Comparison of ENCODE assay signal across 13 cellular contexts in the genomic region with DNA sequence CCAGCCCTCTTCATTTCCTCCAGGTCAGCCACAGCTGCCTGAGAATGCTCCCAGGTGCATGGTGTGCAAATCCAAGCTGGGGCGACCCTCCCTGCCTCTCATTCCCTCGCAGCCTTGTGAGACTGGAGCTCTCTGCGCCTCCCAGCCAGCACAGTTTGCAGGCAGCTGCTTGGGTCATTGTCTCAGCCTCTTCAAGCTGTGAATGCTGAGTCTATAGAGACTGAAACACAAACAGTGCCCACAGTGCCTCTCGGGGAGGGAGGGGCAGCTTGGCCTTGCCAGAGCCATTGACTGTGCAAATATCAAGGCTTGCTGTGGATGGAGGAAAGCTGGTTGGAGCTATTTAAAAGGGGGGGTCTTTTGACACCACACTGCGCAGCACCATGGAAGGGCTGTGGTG. TPM values are rescaled to one million over a fixed set of nuclear protein-coding genes. Genes with fewer than 3 reads are reported as not detected.
DNase-seq lines count a peak whose midpoint lies in the region; ATAC-seq, FAIRE-seq and TF ChIP-seq lines count a peak whose summit lies in the region.
"Had no signal": no experiment of that assay in that cellular context is flagged by ENCODE, and none has a peak within 500 bp of the region (broad histone marks: within the 10 kb centered on the region; RNA-seq: fewer than 3 reads in every experiment).

No MANE protein-coding gene starts in this region.

- DNase-seq in NCI-H510A treated with DMSO at 0.1 percent for 48 hours (lab: John Stamatoyannopoulos, UW) (peak; percentile 89), pancreas (peak; percentile 68 to 87 (median 80)), NCI-H524 treated with DMSO at 0.1 percent for 48 hours (lab: John Stamatoyannopoulos, UW) (no peak), KBM-7 (no peak)
- DNase-seq in activated CD4-positive, alpha-beta T cell treated with anti-CD3 and anti-CD28 coated beads for 48 hours, result no peak
- no peak for DNase-seq in activated CD4-positive, alpha-beta T cell treated with anti-CD3 and anti-CD28 coated beads, Interleukin-2, amount 50 U/mL, for 1 hour
- DNase-seq: activated T-cell treated with anti-CD3 and anti-CD28 coated beads, Interleukin-2, amount 50 U/mL, for 4 hours; CD8-positive, alpha-beta memory T cell; erythroblast; naive thymus-derived CD4-positive, alpha-beta T cell had no signal

- TF ChIP-seq POLR2A in gastroesophageal sphincter (IDR thresholded peaks at IDR 0.05), result no peak

- H3K36me3 ChIP-seq in HEK293 (ENCODE audit: control insufficient read depth in 2 of 2, insufficient read depth in 1 of 2, low read length in 2 of 2) (no peaks in the 10 kb centered on the region), gastroesophageal sphincter (no peaks in the 10 kb centered on the region), pancreas (no peaks in the 10 kb centered on the region)

- no peak for TF ChIP-seq EP300 in gastroesophageal sphincter (IDR thresholded peaks at IDR 0.05)

- peaks cover 9% of the 10 kb centered on the region; the same call in 1 of the 2 replicates for H3K4me1 ChIP-seq in HEK293 (ENCODE audit: control insufficient read depth, insufficient read depth, low read length)
- H3K4me1 ChIP-seq in gastroesophageal sphincter, result peaks cover 28 to 100% (median 62%) of the 10 kb centered on the region in 3 donors
- peaks cover 49 to 72% (median 63%) of the 10 kb centered on the region in 3 donors for H3K4me1 ChIP-seq in pancreas

- H3K27me3 ChIP-seq in gastroesophageal sphincter (no peaks in the 10 kb centered on the region), pancreas (no peaks in the 10 kb centered on the region)

- CTCF ChIA-PET in HEK293 (lab: Yijun Ruan, JAX), result interaction anchor here (0.7 to 14.9 kb wide), 7 partner anchors 11 to 236 kb away, joined by 3 to 175 read pairs (median 4); a partner anchor contains a TSS

- no peaks in the 10 kb centered on the region for H3K9me3 ChIP-seq in HEK293 (ENCODE audit: control insufficient read depth, insufficient read depth, low read depth, low read length)
- no peaks in the 10 kb centered on the region for H3K9me3 ChIP-seq in gastroesophageal sphincter
- no peaks in the 10 kb centered on the region for H3K9me3 ChIP-seq in pancreas

- H3K27ac ChIP-seq in HEK293 (ENCODE audit: extremely low read depth, low read depth, low read length), result no peak overlapping the region
- peak overlapping the region; percentile 74 to 91 (median 83) for H3K27ac ChIP-seq in gastroesophageal sphincter
- peak overlapping the region; percentile 14 to 46 (median 26) for H3K27ac ChIP-seq in pancreas

- intact Hi-C loops in pancreas (cut with DNase I), result no loop called here

- POLR2A ChIA-PET in HEK293 (lab: Yijun Ruan, JAX), result interaction anchor here (2.4 kb wide), 1 partner anchor 11 kb away, joined by 10 read pairs; a partner anchor contains a TSS

- TF ChIP-seq CTCF in HEK293 (tag by site-specific recombination; IDR thresholded peaks at IDR 0.05) (no peak), gastroesophageal sphincter (IDR thresholded peaks at IDR 0.05) (no peak), pancreas (IDR thresholded peaks at IDR 0.05) (no peak)

- no peak for FAIRE-seq in pancreas (lab: Jason Lieb, UNC)
- FAIRE-seq: RCC 7860 had no signal

- WGBS in gastroesophageal sphincter (ENCODE audit: low coverage in 1 of 2), 2 donors, result 33% methylated on average over 2 of the region's 5 CpGs; no CpG with 5 or more reads in 1 of the 2 donors
- 36 to 38% methylated on average over 5 of the region's 5 CpGs for WGBS in pancreas, 2 donors

- in situ Hi-C loops in KBM-7 (cut with MboI; ENCODE audit: low pct_unique_long_range_greater_than_20kb, low sequenced_read_pairs), result loop anchor here (25.0 kb wide), 1 partner anchor 196 kb away; no protein-coding TSS in a partner anchor

- no peak overlapping the region for H3K4me3 ChIP-seq in HEK293 (ENCODE audit: low read depth, low read length)
- no peak overlapping the region for H3K4me3 ChIP-seq in gastroesophageal sphincter
- no peak overlapping the region for H3K4me3 ChIP-seq in pancreas

- ATAC-seq in gastroesophageal sphincter (peak; percentile 41), pancreas (peak; percentile 73 to 84 (median 81))
- ATAC-seq: activated T-cell treated with anti-CD3 and anti-CD28 coated beads, Interleukin-2, amount 50 U/mL, for 4 hours; naive thymus-derived CD4-positive, alpha-beta T cell had no signal

TF ChIP-seq in HEK293, 187 proteins besides CTCF, POLR2A, EP300 and RAD21:
- TF ChIP-seq ZNF341 (tag by site-specific recombination; IDR thresholded peaks at IDR 0.05; ENCODE audit: low read depth), result peak; percentile 94
- 0 out of 2 replicates have a peak, but pooled peaks have one; percentile 32 for TF ChIP-seq ZBTB8A (tag by site-specific recombination; IDR thresholded peaks at IDR 0.05)
- TF ChIP-seq ZNF560 (tag by site-specific recombination; IDR thresholded peaks at IDR 0.05; ENCODE audit: borderline replicate concordance), result no peak
- TF ChIP-seq ZIC2 (tag by site-specific recombination; IDR thresholded peaks at IDR 0.05), result peak; percentile 98
- TF ChIP-seq, protein P1, sequence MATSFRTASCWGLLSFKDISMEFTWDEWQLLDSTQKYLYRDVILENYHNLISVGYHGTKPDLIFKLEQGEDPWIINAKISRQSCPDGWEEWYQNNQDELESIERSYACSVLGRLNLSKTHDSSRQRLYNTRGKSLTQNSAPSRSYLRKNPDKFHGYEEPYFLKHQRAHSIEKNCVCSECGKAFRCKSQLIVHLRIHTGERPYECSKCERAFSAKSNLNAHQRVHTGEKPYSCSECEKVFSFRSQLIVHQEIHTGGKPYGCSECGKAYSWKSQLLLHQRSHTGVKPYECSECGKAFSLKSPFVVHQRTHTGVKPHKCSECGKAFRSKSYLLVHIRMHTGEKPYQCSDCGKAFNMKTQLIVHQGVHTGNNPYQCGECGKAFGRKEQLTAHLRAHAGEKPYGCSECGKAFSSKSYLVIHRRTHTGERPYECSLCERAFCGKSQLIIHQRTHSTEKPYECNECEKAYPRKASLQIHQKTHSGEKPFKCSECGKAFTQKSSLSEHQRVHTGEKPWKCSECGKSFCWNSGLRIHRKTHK (tag by site-specific recombination; IDR thresholded peaks at IDR 0.05), result no peak
- peak; percentile 46 for TF ChIP-seq ZNF600 (tag by site-specific recombination; IDR thresholded peaks at IDR 0.05)
TF ChIP-seq in HEK293: peak in this region for 4.

RNA-seq across cellular contexts. Expression of a gene that starts 10.6 kb away (rescaled TPM):
- total RNA-seq in gastroesophageal sphincter (10 to 100 TPM; 12.5 to 38.3 (median 32.0) TPM), pancreas (100 to 1,000 TPM in 2 of 6 donors, 10 to 100 TPM in 4; 63.9 to 137 (median 80.1) TPM)
- polyA plus RNA-seq in pancreas, result 10 to 100 TPM; 48.7 to 52.2 TPM
- polyA plus RNA-seq: naive thymus-derived CD4-positive, alpha-beta T cell had no signal

Comparison
In these comparisons a context has a peak if more than half of its experiments do, and no peak if none do; other contexts are left out.
1. DNase-seq: peak in NCI-H510A treated with DMSO at 0.1 percent for 48 hours (single experiment) and pancreas (6 of 6); none in NCI-H524 treated with DMSO at 0.1 percent for 48 hours (single experiment), activated CD4-positive, alpha-beta T cell treated with anti-CD3 and anti-CD28 coated beads for 48 hours (single experiment), KBM-7 (single experiment) and activated CD4-positive, alpha-beta T cell treated with anti-CD3 and anti-CD28 coated beads, Interleukin-2, amount 50 U/mL, for 1 hour (single experiment).